12 cellular contexts compared by ENCODE assay signal in genomic region chr4:40238008-40238699, GRCh38. TPM values are rescaled to one million over a fixed set of nuclear protein-coding genes. Genes with fewer than 3 reads are reported as not detected.
A peak's percentile ranks its signal among the peaks of the same experiment; 100 is the strongest.
DNase-seq lines count a peak whose midpoint lies in the region; ATAC-seq, FAIRE-seq and TF ChIP-seq lines count a peak whose summit lies in the region.
"Had no signal": no experiment of that assay in that cellular context is flagged by ENCODE, and none has a peak within 500 bp of the region (broad histone marks: within the 10 kb centered on the region; RNA-seq: fewer than 3 reads in every experiment).

No MANE protein-coding gene starts in this region.

- TF ChIP-seq POLR2A in GM12891 (IDR thresholded peaks at IDR 0.05; ENCODE audit: low read depth, low read length) = no peak; the same call in 1 of the 2 replicates

- H3K4me1 Mint-ChIP-seq in activated CD4-positive, alpha-beta memory T cell treated with anti-CD3 and anti-CD28 coated beads, Interleukin-2, amount 10 ng/mL, durations not matched to agents 7 days and 5 days = peaks cover 88% of the 10 kb centered on the region
- H3K4me1 Mint-ChIP-seq in osteocyte (ENCODE audit: unreplicated experiment) = no peaks in the 10 kb centered on the region

- DNase-seq in GM12891 (ENCODE audit: insufficient read length, low spot score) (no peak), lower lobe of right lung (no peak), caudate nucleus (lab: John Stamatoyannopoulos, UW) (no peak), NCI-H524 (lab: John Stamatoyannopoulos, UW) (no peak), osteocyte (ENCODE audit: extremely low spot score, unreplicated experiment) (no peak)
- DNase-seq in activated CD4-positive, alpha-beta memory T cell treated with anti-CD3 and anti-CD28 coated beads, Interleukin-2, amount 10 ng/mL, durations not matched to agents 7 days and 5 days = no peak
- DNase-seq: COR-L47, NCI-H1930 had no signal

- no peak for TF ChIP-seq CTCF in lower lobe of right lung (IDR thresholded peaks at IDR 0.05)
- no peak for TF ChIP-seq CTCF in osteocyte (IDR thresholded peaks at IDR 0.05)

- peaks cover 74% of the 10 kb centered on the region for H3K36me3 Mint-ChIP-seq in activated CD4-positive, alpha-beta memory T cell treated with anti-CD3 and anti-CD28 coated beads, Interleukin-2, amount 10 ng/mL, durations not matched to agents 7 days and 5 days (ENCODE audit: low read depth)
- no peaks in the 10 kb centered on the region for H3K36me3 Mint-ChIP-seq in osteocyte (ENCODE audit: unreplicated experiment)

- H3K27ac ChIP-seq in BLaER1 treated with 17β-estradiol and CSF1 and Interleukin-3, amounts not matched to agents 10 nM and 100 nM = peak overlapping the region in 8 of 11 experiments; percentile 7 to 29 (median 18); a peak in 7 of 22 replicates
- peak overlapping the region; percentile 18 for H3K27ac ChIP-seq in lower lobe of right lung
- H3K27ac ChIP-seq in caudate nucleus (ENCODE audit: low read depth, low read length) = no peak overlapping the region

- ATAC-seq in lower lobe of right lung (no peak), GM21786 (IDR thresholded peaks at IDR 0.05; ENCODE audit: unreplicated experiment) (no peak)
- ATAC-seq: SK-N-SH treated with all-trans-retinoic acid at 6 μM for 48 hours had no signal

- no peaks in the 10 kb centered on the region for H3K27me3 Mint-ChIP-seq in activated CD4-positive, alpha-beta memory T cell treated with anti-CD3 and anti-CD28 coated beads, Interleukin-2, amount 10 ng/mL, durations not matched to agents 7 days and 5 days
- no peaks in the 10 kb centered on the region for H3K27me3 Mint-ChIP-seq in osteocyte (ENCODE audit: unreplicated experiment)

- H4K20me1 ChIP-seq in BLaER1 treated with 17β-estradiol and CSF1 and Interleukin-3, amounts not matched to agents 10 nM and 100 nM = peaks cover 0 to 66% (median 4%) of the 10 kb centered on the region in 11 experiments; a peak in 9 of 22 replicates

- H3K9ac ChIP-seq in BLaER1 treated with 17β-estradiol and CSF1 and Interleukin-3, amounts not matched to agents 10 nM and 100 nM = no peak overlapping the region

- POLR2A ChIA-PET in activated CD4-positive, alpha-beta memory T cell treated with anti-CD3 and anti-CD28 coated beads, Interleukin-2, amount 10 ng/mL, durations not matched to agents 7 days and 5 days (lab: Charles Lee) = interaction anchor here (0.6 to 8.7 kb wide), 23 partner anchors 9 to 182 kb away, joined by 3 to 112 read pairs (median 6); partner anchors contain the start of genes N4BP2 and RHOH

- peak; percentile 9 for FAIRE-seq in GM12891 (lab: Jason Lieb, UNC)
- FAIRE-seq: frontal cortex had no signal

- CTCF ChIA-PET in activated CD4-positive, alpha-beta memory T cell treated with anti-CD3 and anti-CD28 coated beads, Interleukin-2, amount 10 ng/mL, durations not matched to agents 7 days and 5 days (lab: Charles Lee) = interaction anchor here (0.7 to 5.3 kb wide), 17 partner anchors 9 to 182 kb away, joined by 3 to 24 read pairs (median 5); partner anchors contain the start of gene N4BP2

- peaks cover 38 to 62% (median 46%) of the 10 kb centered on the region in 10 experiments for H3K4me1 ChIP-seq in BLaER1 treated with 17β-estradiol and CSF1 and Interleukin-3, amounts not matched to agents 10 nM and 100 nM
- H3K4me1 ChIP-seq in lower lobe of right lung = no peaks in the 10 kb centered on the region

- peak overlapping the region; percentile 93 for H3K27ac Mint-ChIP-seq in activated CD4-positive, alpha-beta memory T cell treated with anti-CD3 and anti-CD28 coated beads, Interleukin-2, amount 10 ng/mL, durations not matched to agents 7 days and 5 days
- H3K27ac Mint-ChIP-seq in osteocyte (ENCODE audit: unreplicated experiment) = no peak overlapping the region

- peaks cover 2 to 52% (median 35%) of the 10 kb centered on the region in 11 experiments for H3K36me3 ChIP-seq in BLaER1 treated with 17β-estradiol and CSF1 and Interleukin-3, amounts not matched to agents 10 nM and 100 nM
- no peaks in the 10 kb centered on the region for H3K36me3 ChIP-seq in lower lobe of right lung

- H3K4me3 Mint-ChIP-seq in activated CD4-positive, alpha-beta memory T cell treated with anti-CD3 and anti-CD28 coated beads, Interleukin-2, amount 10 ng/mL, durations not matched to agents 7 days and 5 days = peak overlapping the region; percentile 67
- no peak overlapping the region for H3K4me3 Mint-ChIP-seq in osteocyte (ENCODE audit: unreplicated experiment)

- H3K27me3 ChIP-seq in BLaER1 treated with 17β-estradiol and CSF1 and Interleukin-3, amounts not matched to agents 10 nM and 100 nM = no peaks in the 10 kb centered on the region
- H3K27me3 ChIP-seq in lower lobe of right lung (ENCODE audit: low read depth) = no peaks in the 10 kb centered on the region

- H3K9me3 ChIP-seq in BLaER1 treated with 17β-estradiol and CSF1 and Interleukin-3, amounts not matched to agents 10 nM and 100 nM (replicated peaks in 1 of 11) = 0 out of 22 replicates have a peak, but pooled peaks cover 0 to under 1% (median 0%) of the 10 kb centered on the region in 11 experiments
- no peaks in the 10 kb centered on the region for H3K9me3 ChIP-seq in lower lobe of right lung

- no peaks in the 10 kb centered on the region for H3K9me3 Mint-ChIP-seq in activated CD4-positive, alpha-beta memory T cell treated with anti-CD3 and anti-CD28 coated beads, Interleukin-2, amount 10 ng/mL, durations not matched to agents 7 days and 5 days
- no peaks in the 10 kb centered on the region for H3K9me3 Mint-ChIP-seq in osteocyte (ENCODE audit: unreplicated experiment)

- H3K4me2 ChIP-seq in BLaER1 treated with 17β-estradiol and CSF1 and Interleukin-3, amounts not matched to agents 10 nM and 100 nM = peak overlapping the region; percentile 5 to 74 (median 60); a peak in 21 of 22 replicates

- H3K4me3 ChIP-seq in BLaER1 treated with 17β-estradiol and CSF1 and Interleukin-3, amounts not matched to agents 10 nM and 100 nM = no peak overlapping the region
- H3K4me3 ChIP-seq in lower lobe of right lung = no peak overlapping the region

- intact Hi-C loops in lower lobe of right lung (cut with DNase I) = no loop called here

TF ChIP-seq in GM12891, 5 proteins besides CTCF, POLR2A, EP300 and RAD21:
- TF ChIP-seq POLR2AphosphoS5 (IDR thresholded peaks at IDR 0.05; ENCODE audit: low read depth, low read length) (peak; percentile 55; the same call in 1 of the 2 replicates), POU2F2 (IDR thresholded peaks at IDR 0.05; ENCODE audit: low read depth, low read length) (no peak)

RNA-seq across cellular contexts. Expression of gene RHOH, which starts 41.3 kb away (rescaled TPM):
- polyA plus RNA-seq in GM12891 (2012; ENCODE audit: low read depth, missing spikeins) = 58.4 TPM
- total RNA-seq in activated CD4-positive, alpha-beta memory T cell treated with anti-CD3 and anti-CD28 coated beads, Interleukin-2, amount 10 ng/mL, durations not matched to agents 7 days and 5 days = 100 to 1,000 TPM; 125 to 126 TPM
- total RNA-seq in lower lobe of right lung = 9.2 TPM
- total RNA-seq in osteocyte = not detected in 2 replicates

Comparison
In these comparisons a context has a peak if more than half of its experiments do, and no peak if none do; other contexts are left out.
1. RNA of gene RHOH, which starts 41.3 kb away (total RNA-seq): 125 to 126 TPM in activated CD4-positive, alpha-beta memory T cell treated with anti-CD3 and anti-CD28 coated beads, Interleukin-2, amount 10 ng/mL, durations not matched to agents 7 days and 5 days; 9.2 TPM in lower lobe of right lung (single experiment) and not detected in osteocyte; every median in the first group is over 10 times any median in the second.